Comparison of ENCODE assay signal across 10 cellular contexts in the genomic region with DNA sequence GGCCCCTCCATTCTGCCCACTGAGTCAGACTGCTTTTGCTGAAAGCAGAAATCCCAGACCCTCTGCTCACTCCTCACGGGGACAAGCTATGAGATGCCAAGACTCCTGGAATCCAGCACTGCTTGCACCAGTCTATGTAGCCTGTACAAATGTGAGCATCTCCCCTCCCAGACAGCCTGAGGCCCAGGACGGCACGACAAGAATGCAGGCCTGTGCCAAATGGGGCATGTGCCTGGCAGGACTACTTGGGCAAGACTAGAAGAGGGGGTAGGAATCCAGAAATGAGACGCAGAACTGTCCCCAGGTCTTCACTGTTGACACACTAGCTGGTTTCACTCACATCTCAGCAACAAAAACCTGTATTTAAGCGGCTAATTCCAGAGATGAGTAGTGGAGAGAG. TPM values are rescaled to one million over a fixed set of nuclear protein-coding genes. Genes with fewer than 3 reads are reported as not detected.
DNase-seq lines count a peak whose midpoint lies in the region; ATAC-seq and TF ChIP-seq lines count a peak whose summit lies in the region.
"Had no signal": no experiment of that assay in that cellular context is flagged by ENCODE, and none has a peak within 500 bp of the region (broad histone marks: within the 10 kb centered on the region; RNA-seq: fewer than 3 reads in every experiment).

No MANE protein-coding gene starts in this region.

- H3K4me1 ChIP-seq in mammary epithelial cell (ENCODE audit: insufficient read depth, low read length) (peaks cover 27% of the 10 kb centered on the region), osteoblast (ENCODE audit: insufficient read depth, low read length) (peaks cover 21% of the 10 kb centered on the region), aorta (ENCODE audit: control insufficient read depth in 1 of 2, insufficient read depth in 2 of 2, low read length in 2 of 2) (peaks cover 0 to 3% of the 10 kb centered on the region in 2 donors)

- CTCF ChIA-PET in MCF 10A (lab: Yijun Ruan, JAX): interaction anchor here (0.6 to 1.5 kb wide), 4 partner anchors 17 to 153 kb away, joined by 3 to 4 read pairs (median 4); partner anchors contain the start of gene INPP5K
- CTCF ChIA-PET in mammary epithelial cell (lab: Charles Lee; ENCODE audit: low non-redundant PET): interaction anchor here (0.6 kb wide), 1 partner anchor 130 kb away, joined by 4 read pairs; no protein-coding TSS in a partner anchor

- H3K9ac ChIP-seq in mammary epithelial cell (ENCODE audit: insufficient read depth, low read length): no peak overlapping the region

- H3K27me3 Mint-ChIP-seq in MCF 10A (ENCODE audit: insufficient read depth, unreplicated experiment): no peaks in the 10 kb centered on the region
- no peaks in the 10 kb centered on the region for H3K27me3 Mint-ChIP-seq in activated CD4-positive, alpha-beta T cell treated with anti-CD3 and anti-CD28 coated beads, Interleukin-2, amount 10 ng/mL, durations not matched to agents 24 days and 14 days

- no peaks in the 10 kb centered on the region for H3K27me3 ChIP-seq in mammary epithelial cell (ENCODE audit: insufficient read depth, low read length)
- no peaks in the 10 kb centered on the region for H3K27me3 ChIP-seq in osteoblast (ENCODE audit: insufficient read depth, low read length)
- H3K27me3 ChIP-seq in aorta (ENCODE audit: control insufficient read depth in 1 of 2, insufficient read depth in 2 of 2, low read length in 1 of 2): no peaks in the 10 kb centered on the region
- H3K27me3 ChIP-seq: Peyer's patch had no signal

- TF ChIP-seq CTCF in MCF 10A (IDR thresholded peaks at IDR 0.05; ENCODE audit: unreplicated experiment) (no peak), mammary epithelial cell (conservative IDR thresholded peaks at IDR 0.05 in 1 of 2, IDR thresholded peaks at IDR 0.05 in 1 of 2; ENCODE audit: extremely low read depth in 1 of 2, insufficient read depth in 1 of 2, low read depth in 1 of 2, low read length in 2 of 2) (no peak), foreskin fibroblast (IDR thresholded peaks at IDR 0.05; ENCODE audit: low read depth, low read length) (no peak), osteoblast (IDR thresholded peaks at IDR 0.05; ENCODE audit: extremely low read depth, low read depth, low read length) (no peak)

- H3K36me3 ChIP-seq in mammary epithelial cell (ENCODE audit: insufficient read depth, low read length): no peaks in the 10 kb centered on the region
- H3K36me3 ChIP-seq in osteoblast (ENCODE audit: insufficient read depth, low read length): no peaks in the 10 kb centered on the region
- peaks cover 1 to 4% of the 10 kb centered on the region in 2 donors for H3K36me3 ChIP-seq in aorta (ENCODE audit: control insufficient read depth in 1 of 2, insufficient read depth in 2 of 2, low read length in 1 of 2)

- DNase-seq in MCF 10A (ENCODE audit: unreplicated experiment) (peak; percentile 49), mammary epithelial cell (no peak), foreskin fibroblast (peak; percentile 52 to 77), osteoblast (ENCODE audit: insufficient read length, low spot score, missing footprints) (peak; percentile 92), aorta (peak; percentile 73 to 88), NCI-H524 (lab: John Stamatoyannopoulos, UW) (no peak), NCI-H345 treated with DMSO at 0.1 percent for 48 hours (lab: John Stamatoyannopoulos, UW; ENCODE audit: unreplicated experiment) (no peak)
- no peak for DNase-seq in activated CD4-positive, alpha-beta T cell treated with anti-CD3 and anti-CD28 coated beads, Interleukin-2, amount 10 ng/mL, durations not matched to agents 24 days and 14 days
- DNase-seq: Peyer's patch had no signal

- in situ Hi-C loops in mammary epithelial cell (cut with MboI; ENCODE audit: low sequenced_read_pairs in 2 of 2): no loop called here

- dilution Hi-C loops in mammary epithelial cell (cut with HindIII; ENCODE audit: low sequenced_read_pairs): loop anchor here (10.0 kb wide), 1 partner anchor 140 kb away; no protein-coding TSS in a partner anchor

- H3K4me3 Mint-ChIP-seq in MCF 10A (ENCODE audit: unreplicated experiment): peak overlapping the region; percentile 22
- no peak overlapping the region for H3K4me3 Mint-ChIP-seq in activated CD4-positive, alpha-beta T cell treated with anti-CD3 and anti-CD28 coated beads, Interleukin-2, amount 10 ng/mL, durations not matched to agents 24 days and 14 days

- H2AFZ ChIP-seq in mammary epithelial cell (ENCODE audit: low read depth, low read length) (no peak overlapping the region), osteoblast (ENCODE audit: low read length) (no peak overlapping the region)

- H3K9me3 ChIP-seq in mammary epithelial cell (replicated peaks; ENCODE audit: insufficient read depth, low read length) (no peaks in the 10 kb centered on the region), osteoblast (ENCODE audit: low read depth, low read length) (no peaks in the 10 kb centered on the region), aorta (ENCODE audit: control insufficient read depth, low read length) (no peaks in the 10 kb centered on the region)
- H3K9me3 ChIP-seq: Peyer's patch had no signal

- H3K4me2 ChIP-seq in mammary epithelial cell (ENCODE audit: insufficient read depth, low read depth, low read length) (no peak overlapping the region), osteoblast (ENCODE audit: insufficient read depth, low read length) (no peak overlapping the region)

- no peaks in the 10 kb centered on the region for H3K9me3 Mint-ChIP-seq in MCF 10A (ENCODE audit: unreplicated experiment)
- no peaks in the 10 kb centered on the region for H3K9me3 Mint-ChIP-seq in activated CD4-positive, alpha-beta T cell treated with anti-CD3 and anti-CD28 coated beads, Interleukin-2, amount 10 ng/mL, durations not matched to agents 24 days and 14 days

- intact Hi-C loops in MCF 10A (cut with micrococcal nuclease): no loop called here
- intact Hi-C loops in mammary epithelial cell (cut with micrococcal nuclease): no loop called here
- intact Hi-C loops in aorta (cut with DNase I): no loop called here
- intact Hi-C loops in activated CD4-positive, alpha-beta T cell treated with anti-CD3 and anti-CD28 coated beads, Interleukin-2, amount 10 ng/mL, durations not matched to agents 24 days and 14 days (cut with micrococcal nuclease): no loop called here

- POLR2A ChIA-PET in MCF 10A (lab: Yijun Ruan, JAX): interaction anchor here (0.8 to 2.9 kb wide), 11 partner anchors 9 to 153 kb away, joined by 3 to 34 read pairs (median 4); partner anchors contain the start of genes CRK, INPP5K and YWHAE

- WGBS in mammary epithelial cell (ENCODE audit: low coverage, missing lambda C conversion rate): 8% methylated on average over 5 of the region's 5 CpGs
- WGBS in aorta, 2 donors: 9 to 12% methylated on average over 5 of the region's 5 CpGs

- H3K36me3 Mint-ChIP-seq in MCF 10A (ENCODE audit: insufficient read depth, unreplicated experiment): peaks cover 13% of the 10 kb centered on the region
- H3K36me3 Mint-ChIP-seq in activated CD4-positive, alpha-beta T cell treated with anti-CD3 and anti-CD28 coated beads, Interleukin-2, amount 10 ng/mL, durations not matched to agents 24 days and 14 days (ENCODE audit: low read depth): peaks cover 9% of the 10 kb centered on the region

- H3K79me2 ChIP-seq in mammary epithelial cell (ENCODE audit: insufficient read depth, low read length) (peaks cover 9% of the 10 kb centered on the region), osteoblast (ENCODE audit: insufficient read depth, low read length) (peaks cover 8% of the 10 kb centered on the region)

- no peak overlapping the region for H3K4me3 ChIP-seq in mammary epithelial cell (replicated peaks in 1 of 3; ENCODE audit: insufficient read depth in 1 of 3, low read depth in 2 of 3, low read length in 3 of 3)
- H3K4me3 ChIP-seq in foreskin fibroblast (ENCODE audit: low read depth in 1 of 2, low read length in 2 of 2): no peak overlapping the region
- no peak overlapping the region for H3K4me3 ChIP-seq in osteoblast (ENCODE audit: insufficient read depth, low read length)
- H3K4me3 ChIP-seq in aorta (ENCODE audit: low read length in 2 of 2): no peak overlapping the region
- H3K4me3 ChIP-seq: Peyer's patch had no signal

- H4K20me1 ChIP-seq in mammary epithelial cell (ENCODE audit: insufficient read depth, low read length) (no peaks in the 10 kb centered on the region), osteoblast (ENCODE audit: insufficient read depth, low read length) (no peaks in the 10 kb centered on the region)

- ATAC-seq in aorta (ENCODE audit: low FRiP score): no peak

- H3K4me1 Mint-ChIP-seq in MCF 10A (ENCODE audit: insufficient read depth, unreplicated experiment): peaks cover 18% of the 10 kb centered on the region
- H3K4me1 Mint-ChIP-seq in activated CD4-positive, alpha-beta T cell treated with anti-CD3 and anti-CD28 coated beads, Interleukin-2, amount 10 ng/mL, durations not matched to agents 24 days and 14 days: peaks cover 14% of the 10 kb centered on the region

- BruUV-seq in MCF 10A (replicated peaks; lab: Mats Ljungman, UMichigan) (no TSS peak), mammary epithelial cell (replicated peaks; lab: Mats Ljungman, UMichigan) (no TSS peak)

- H3K27ac ChIP-seq in mammary epithelial cell (ENCODE audit: insufficient read depth, low read depth, low read length) (no peak overlapping the region), osteoblast (ENCODE audit: low read depth, low read length) (no peak overlapping the region), aorta (ENCODE audit: low read depth in 1 of 2, low read length in 2 of 2) (peak overlapping the region in 1 of 2 donors; percentile 86)
- H3K27ac ChIP-seq: 22Rv1 had no signal

- peak overlapping the region; percentile 5 for H3K27ac Mint-ChIP-seq in MCF 10A (ENCODE audit: low read depth, unreplicated experiment)
- H3K27ac Mint-ChIP-seq in activated CD4-positive, alpha-beta T cell treated with anti-CD3 and anti-CD28 coated beads, Interleukin-2, amount 10 ng/mL, durations not matched to agents 24 days and 14 days: no peak overlapping the region

RNA-seq across cellular contexts. Expression of gene MYO1C, which starts 2.8 kb away (rescaled TPM):
- total RNA-seq in MCF 10A (2022): 175 and 216 TPM in 2 replicates
- total RNA-seq in mammary epithelial cell: 100 to 1,000 TPM; 192 to 214 TPM
- polyA plus RNA-seq in mammary epithelial cell: 98.8 TPM
- polyA minus RNA-seq in mammary epithelial cell: 179 TPM
- 204 and 250 TPM in 2 replicates for total RNA-seq in osteoblast
- total RNA-seq in aorta: 100 to 1,000 TPM; 273 to 354 TPM
- polyA plus RNA-seq in aorta: 100 to 1,000 TPM in 1 of 2 donors, 10 to 100 TPM in 1; 62.6 to 130 TPM
- 37.4 and 43.4 TPM in 2 replicates for total RNA-seq in activated CD4-positive, alpha-beta T cell treated with anti-CD3 and anti-CD28 coated beads, Interleukin-2, amount 10 ng/mL, durations not matched to agents 24 days and 14 days

RNA-seq across cellular contexts. Expression of gene INPP5K, which starts 21.1 kb away (rescaled TPM):
- 25.5 and 28.9 TPM in 2 replicates for total RNA-seq in MCF 10A (2022)
- 10 to 100 TPM; 18.9 to 30.5 TPM for total RNA-seq in mammary epithelial cell
- 15.9 TPM for polyA plus RNA-seq in mammary epithelial cell
- 18.5 TPM for polyA minus RNA-seq in mammary epithelial cell
- total RNA-seq in osteoblast: 40.4 and 51.4 TPM in 2 replicates
- 10 to 100 TPM; 35.7 to 40.7 TPM for total RNA-seq in aorta
- polyA plus RNA-seq in aorta: 10 to 100 TPM; 13.5 to 51.3 TPM
- 19.1 and 21.0 TPM in 2 replicates for total RNA-seq in activated CD4-positive, alpha-beta T cell treated with anti-CD3 and anti-CD28 coated beads, Interleukin-2, amount 10 ng/mL, durations not matched to agents 24 days and 14 days

RNA-seq across cellular contexts. Expression of gene CRK, which starts 39.2 kb away (rescaled TPM):
- 70.6 and 82.9 TPM in 2 replicates for total RNA-seq in MCF 10A (2022)
- total RNA-seq in mammary epithelial cell: 100 to 1,000 TPM in 1 of 2 donors, 10 to 100 TPM in 1; 71.4 to 127 TPM
- polyA plus RNA-seq in mammary epithelial cell: 72.6 TPM
- polyA minus RNA-seq in mammary epithelial cell: 68.3 TPM
- total RNA-seq in osteoblast: 102 and 109 TPM in 2 replicates
- 10 to 100 TPM; 55.3 to 63.8 TPM for total RNA-seq in aorta
- polyA plus RNA-seq in aorta: 10 to 100 TPM; 33.5 to 40.9 TPM
- total RNA-seq in activated CD4-positive, alpha-beta T cell treated with anti-CD3 and anti-CD28 coated beads, Interleukin-2, amount 10 ng/mL, durations not matched to agents 24 days and 14 days: 22.5 and 24.3 TPM in 2 replicates

Comparison
In these comparisons a context has a peak if more than half of its experiments do, and no peak if none do; other contexts are left out.
1. DNase-seq: peak in MCF 10A (single experiment), foreskin fibroblast (2 of 2), osteoblast (single experiment) and aorta (2 of 2); none in mammary epithelial cell (single experiment), NCI-H524 (0 of 2), NCI-H345 treated with DMSO at 0.1 percent for 48 hours (single experiment) and activated CD4-positive, alpha-beta T cell treated with anti-CD3 and anti-CD28 coated beads, Interleukin-2, amount 10 ng/mL, durations not matched to agents 24 days and 14 days (single experiment).